Comparison of ENCODE assay signal across 1 cellular context in the genomic region with DNA sequence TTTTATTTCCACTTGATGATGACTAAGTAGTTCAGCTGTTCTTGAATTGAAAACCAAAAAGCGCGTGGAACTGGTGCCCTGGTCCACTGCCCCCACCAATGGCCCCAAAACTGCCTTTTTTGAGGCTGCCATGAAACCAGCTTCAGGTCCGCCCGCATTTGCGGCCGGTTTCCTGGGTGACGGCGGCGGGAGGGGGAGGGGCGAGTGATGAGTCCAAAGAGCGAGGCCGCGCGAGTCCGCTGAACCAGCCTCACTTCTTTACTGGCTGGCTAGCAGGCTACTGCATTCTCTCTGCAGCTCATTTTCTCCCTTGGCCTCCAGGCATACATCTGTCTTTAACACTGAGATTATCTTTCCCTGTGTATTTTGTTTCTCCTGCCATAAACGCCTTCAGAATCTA.
TF ChIP-seq lines count a peak whose summit lies in the region.

No MANE protein-coding gene starts in this region.

TF ChIP-seq in HepG2, 621 proteins besides CTCF, POLR2A, EP300 and RAD21 (continued from another document):
- TF ChIP-seq, protein P1, sequence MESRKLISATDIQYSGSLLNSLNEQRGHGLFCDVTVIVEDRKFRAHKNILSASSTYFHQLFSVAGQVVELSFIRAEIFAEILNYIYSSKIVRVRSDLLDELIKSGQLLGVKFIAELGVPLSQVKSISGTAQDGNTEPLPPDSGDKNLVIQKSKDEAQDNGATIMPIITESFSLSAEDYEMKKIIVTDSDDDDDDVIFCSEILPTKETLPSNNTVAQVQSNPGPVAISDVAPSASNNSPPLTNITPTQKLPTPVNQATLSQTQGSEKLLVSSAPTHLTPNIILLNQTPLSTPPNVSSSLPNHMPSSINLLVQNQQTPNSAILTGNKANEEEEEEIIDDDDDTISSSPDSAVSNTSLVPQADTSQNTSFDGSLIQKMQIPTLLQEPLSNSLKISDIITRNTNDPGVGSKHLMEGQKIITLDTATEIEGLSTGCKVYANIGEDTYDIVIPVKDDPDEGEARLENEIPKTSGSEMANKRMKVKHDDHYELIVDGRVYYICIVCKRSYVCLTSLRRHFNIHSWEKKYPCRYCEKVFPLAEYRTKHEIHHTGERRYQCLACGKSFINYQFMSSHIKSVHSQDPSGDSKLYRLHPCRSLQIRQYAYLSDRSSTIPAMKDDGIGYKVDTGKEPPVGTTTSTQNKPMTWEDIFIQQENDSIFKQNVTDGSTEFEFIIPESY (CRISPR knock-in tag; IDR thresholded peaks at IDR 0.05): peak; percentile 95
